In genomic region chr10:62047240-62047897, GRCh38 we compare ENCODE assay signal across 9 cellular contexts.
DNase-seq lines count a peak whose midpoint lies in the region; ATAC-seq and TF ChIP-seq lines count a peak whose summit lies in the region.
"Had no signal": no experiment of that assay in that cellular context is flagged by ENCODE, and none has a peak within 500 bp of the region (broad histone marks: within the 10 kb centered on the region; RNA-seq: fewer than 3 reads in every experiment).

No MANE protein-coding gene starts in this region.

- H3K27me3 ChIP-seq in mammary epithelial cell (ENCODE audit: insufficient read depth, low read length) (no peaks in the 10 kb centered on the region), lower lobe of right lung (ENCODE audit: low read depth) (no peaks in the 10 kb centered on the region), upper lobe of right lung (no peaks in the 10 kb centered on the region)

- no peaks in the 10 kb centered on the region for H4K20me1 ChIP-seq in mammary epithelial cell (ENCODE audit: insufficient read depth, low read length)

- peaks cover 24% of the 10 kb centered on the region for H3K36me3 Mint-ChIP-seq in MCF 10A (ENCODE audit: insufficient read depth, unreplicated experiment)
- H3K36me3 Mint-ChIP-seq in activated T-helper 17 cell treated with anti-CD3 and anti-CD28 coated beads, Interleukin-2, amount 50 U/mL, for 72 hours (ENCODE audit: low read depth): peaks cover 94% of the 10 kb centered on the region

- DNase-seq in MCF 10A (ENCODE audit: unreplicated experiment) (no peak), mammary epithelial cell (no peak), lower lobe of right lung (no peak), upper lobe of right lung (no peak), NCI-H345 (lab: John Stamatoyannopoulos, UW) (no peak), AG20443 (ENCODE audit: low spot score) (no peak), iPS-NIHi11 (ENCODE audit: low spot score) (no peak)
- DNase-seq: Calu3 had no signal

- ATAC-seq in activated T-helper 17 cell treated with anti-CD3 and anti-CD28 coated beads, Interleukin-2, amount 50 U/mL, for 72 hours (replicated peaks): peak; percentile 40
- ATAC-seq in lower lobe of right lung (no peak), upper lobe of right lung (no peak)

- no peak overlapping the region for H3K4me2 ChIP-seq in mammary epithelial cell (ENCODE audit: insufficient read depth, low read depth, low read length)

- no peak overlapping the region for H3K4me3 Mint-ChIP-seq in MCF 10A (ENCODE audit: unreplicated experiment)
- peak overlapping the region; percentile 98 for H3K4me3 Mint-ChIP-seq in activated T-helper 17 cell treated with anti-CD3 and anti-CD28 coated beads, Interleukin-2, amount 50 U/mL, for 72 hours

- dilution Hi-C loops in mammary epithelial cell (cut with HindIII; ENCODE audit: low sequenced_read_pairs): no loop called here

- 100% methylated on average over 4 of the region's 4 CpGs for WGBS in mammary epithelial cell (ENCODE audit: low coverage, missing lambda C conversion rate)

- no peak overlapping the region for H2AFZ ChIP-seq in mammary epithelial cell (ENCODE audit: low read depth, low read length)

- H3K4me1 ChIP-seq in mammary epithelial cell (ENCODE audit: insufficient read depth, low read length) (peaks cover 61% of the 10 kb centered on the region), lower lobe of right lung (peaks cover 62% of the 10 kb centered on the region), upper lobe of right lung (peaks cover 59% of the 10 kb centered on the region)

- H3K4me1 Mint-ChIP-seq in MCF 10A (ENCODE audit: insufficient read depth, unreplicated experiment): peaks cover 43% of the 10 kb centered on the region
- H3K4me1 Mint-ChIP-seq in activated T-helper 17 cell treated with anti-CD3 and anti-CD28 coated beads, Interleukin-2, amount 50 U/mL, for 72 hours: peaks cover 37% of the 10 kb centered on the region

- TF ChIP-seq CTCF in MCF 10A (IDR thresholded peaks at IDR 0.05; ENCODE audit: unreplicated experiment) (no peak), mammary epithelial cell (conservative IDR thresholded peaks at IDR 0.05 in 1 of 2, IDR thresholded peaks at IDR 0.05 in 1 of 2; ENCODE audit: extremely low read depth in 1 of 2, insufficient read depth in 1 of 2, low read depth in 1 of 2, low read length in 2 of 2) (no peak), lower lobe of right lung (IDR thresholded peaks at IDR 0.05) (no peak), upper lobe of right lung (IDR thresholded peaks at IDR 0.05) (no peak)

- peaks cover 7% of the 10 kb centered on the region for H3K79me2 ChIP-seq in mammary epithelial cell (ENCODE audit: insufficient read depth, low read length)

- POLR2A ChIA-PET in MCF 10A (lab: Yijun Ruan, JAX): interaction anchor here (0.7 to 6.4 kb wide), 7 partner anchors 9 to 197 kb away, joined by 3 to 98 read pairs (median 13); partner anchors contain the start of gene ARID5B

- no TSS peak for BruUV-seq in MCF 10A (replicated peaks; lab: Mats Ljungman, UMichigan)
- BruUV-seq in mammary epithelial cell (replicated peaks; lab: Mats Ljungman, UMichigan): no TSS peak

- no peaks in the 10 kb centered on the region for H3K9me3 ChIP-seq in mammary epithelial cell (replicated peaks; ENCODE audit: insufficient read depth, low read length)
- no peaks in the 10 kb centered on the region for H3K9me3 ChIP-seq in lower lobe of right lung
- no peaks in the 10 kb centered on the region for H3K9me3 ChIP-seq in upper lobe of right lung

- H3K9ac ChIP-seq in mammary epithelial cell (ENCODE audit: insufficient read depth, low read length): no peak overlapping the region

- intact Hi-C loops in MCF 10A (cut with micrococcal nuclease): loop anchor here (10.0 kb wide), 1 partner anchor 337 kb away; no protein-coding TSS in a partner anchor
- intact Hi-C loops in mammary epithelial cell (cut with micrococcal nuclease): loop anchor here (10.0 kb wide), 1 partner anchor 337 kb away; no protein-coding TSS in a partner anchor
- intact Hi-C loops in lower lobe of right lung (cut with DNase I): no loop called here
- intact Hi-C loops in upper lobe of right lung (cut with DNase I): no loop called here

- CTCF ChIA-PET in MCF 10A (lab: Yijun Ruan, JAX): interaction anchor here (0.6 to 3.0 kb wide), 4 partner anchors 9 to 296 kb away, joined by 3 to 20 read pairs (median 9); no protein-coding TSS in a partner anchor
- CTCF ChIA-PET in mammary epithelial cell (lab: Charles Lee; ENCODE audit: low non-redundant PET): interaction anchor here (0.8 kb wide), 1 partner anchor 197 kb away, joined by 6 read pairs; no protein-coding TSS in a partner anchor

- H3K27ac ChIP-seq in mammary epithelial cell (ENCODE audit: insufficient read depth, low read depth, low read length) (no peak overlapping the region), lower lobe of right lung (peak overlapping the region; percentile 87), upper lobe of right lung (peak overlapping the region; percentile 93)

- H3K4me3 ChIP-seq in mammary epithelial cell (replicated peaks in 1 of 3; ENCODE audit: insufficient read depth in 1 of 3, low read depth in 2 of 3, low read length in 3 of 3) (no peak overlapping the region), lower lobe of right lung (no peak overlapping the region), upper lobe of right lung (no peak overlapping the region)

- peak overlapping the region; percentile 96 for H3K27ac Mint-ChIP-seq in MCF 10A (ENCODE audit: low read depth, unreplicated experiment)
- peak overlapping the region; percentile 98 for H3K27ac Mint-ChIP-seq in activated T-helper 17 cell treated with anti-CD3 and anti-CD28 coated beads, Interleukin-2, amount 50 U/mL, for 72 hours

- in situ Hi-C loops in mammary epithelial cell (cut with MboI; ENCODE audit: low sequenced_read_pairs in 2 of 2): loop anchor here (25.0 kb wide), 1 partner anchor 340 kb away; no protein-coding TSS in a partner anchor

- H3K9me3 Mint-ChIP-seq in MCF 10A (ENCODE audit: unreplicated experiment): no peaks in the 10 kb centered on the region
- H3K9me3 Mint-ChIP-seq in activated T-helper 17 cell treated with anti-CD3 and anti-CD28 coated beads, Interleukin-2, amount 50 U/mL, for 72 hours: no peaks in the 10 kb centered on the region

- no peaks in the 10 kb centered on the region for H3K36me3 ChIP-seq in mammary epithelial cell (ENCODE audit: insufficient read depth, low read length)
- H3K36me3 ChIP-seq in lower lobe of right lung: peaks cover 9% of the 10 kb centered on the region
- peaks cover 10% of the 10 kb centered on the region for H3K36me3 ChIP-seq in upper lobe of right lung

- no peaks in the 10 kb centered on the region for H3K27me3 Mint-ChIP-seq in MCF 10A (ENCODE audit: insufficient read depth, unreplicated experiment)
- H3K27me3 Mint-ChIP-seq in activated T-helper 17 cell treated with anti-CD3 and anti-CD28 coated beads, Interleukin-2, amount 50 U/mL, for 72 hours: no peaks in the 10 kb centered on the region

Comparison
In these comparisons a context has a peak if more than half of its experiments do, and no peak if none do; other contexts are left out.
1. intact Hi-C loops: an anchor here in MCF 10A (10.0 kb wide) and mammary epithelial cell (10.0 kb wide); none called in lower lobe of right lung and upper lobe of right lung.